In genomic region chr11:69280994-69281393, GRCh38 we compare ENCODE assay signal across 10 cellular contexts. TPM values are rescaled to one million over a fixed set of nuclear protein-coding genes. Genes with fewer than 3 reads are reported as not detected.
DNase-seq lines count a peak whose midpoint lies in the region; ATAC-seq, FAIRE-seq and TF ChIP-seq lines count a peak whose summit lies in the region.
"Had no signal": no experiment of that assay in that cellular context is flagged by ENCODE, and none has a peak within 500 bp of the region (broad histone marks: within the 10 kb centered on the region; RNA-seq: fewer than 3 reads in every experiment).

No MANE protein-coding gene starts in this region.

- DNase-seq in HT1080 (ENCODE audit: low read depth) (peak; percentile 77), K562 (ENCODE audit: extremely low read depth in 1 of 4, low spot score in 3 of 4) (no peak), iris pigment epithelial cell (ENCODE audit: low read depth) (peak; percentile 72), type B pancreatic cell (ENCODE audit: extremely low spot score, unreplicated experiment) (no peak), HuH-7 (ENCODE audit: low spot score) (no peak)
- DNase-seq in activated T-cell treated with anti-CD3 and anti-CD28 coated beads, Interleukin-2, amount 50 U/mL, for 4 hours = no peak
- DNase-seq in activated CD4-positive, alpha-beta T cell treated with anti-CD3 and anti-CD28 coated beads, Interleukin-2, amount 10 ng/mL, durations not matched to agents 7 days and 5 days = no peak
- DNase-seq: activated CD4-positive, alpha-beta T cell treated with anti-CD3 and anti-CD28 coated beads, Interleukin-2, amount 50 U/mL, for 48 hours; anterior cingulate cortex had no signal

- no peak for TF ChIP-seq CTCF in K562 (IDR thresholded peaks at IDR 0.05 in 2 of 3, conservative IDR thresholded peaks at IDR 0.05 in 1 of 3; ENCODE audit: insufficient read depth in 2 of 3, low read depth in 1 of 3, low read length in 3 of 3)
- TF ChIP-seq CTCF in type B pancreatic cell (conservative IDR thresholded peaks at IDR 0.05) = no peak

- H2AFZ ChIP-seq in K562 (ENCODE audit: low read depth, low read length) = no peak overlapping the region

- peak overlapping the region; percentile 75 for H3K27ac Mint-ChIP-seq in type B pancreatic cell
- no peak overlapping the region for H3K27ac Mint-ChIP-seq in activated CD4-positive, alpha-beta T cell treated with anti-CD3 and anti-CD28 coated beads, Interleukin-2, amount 10 ng/mL, durations not matched to agents 7 days and 5 days

- no peak overlapping the region for H3K4me3 Mint-ChIP-seq in type B pancreatic cell
- H3K4me3 Mint-ChIP-seq in activated T-cell treated with anti-CD3 and anti-CD28 coated beads, Interleukin-2, amount 50 U/mL, for 4 hours = no peak overlapping the region
- no peak overlapping the region for H3K4me3 Mint-ChIP-seq in activated CD4-positive, alpha-beta T cell treated with anti-CD3 and anti-CD28 coated beads, Interleukin-2, amount 10 ng/mL, durations not matched to agents 7 days and 5 days

- no peak overlapping the region for H3K27ac ChIP-seq in K562 (ENCODE audit: extremely low read depth, low read depth, low read length)

- no peaks in the 10 kb centered on the region; the same call in 1 of the 2 replicates for H3K9me3 ChIP-seq in K562 (replicated peaks; ENCODE audit: control insufficient read depth, insufficient read depth, low read depth, low read length)

- no peak overlapping the region for H3K4me2 ChIP-seq in K562 (ENCODE audit: insufficient read depth, low read length)

- POLR2A ChIA-PET in K562 (lab: Yijun Ruan, JAX) = no interaction called here
- POLR2A ChIA-PET in activated CD4-positive, alpha-beta T cell treated with anti-CD3 and anti-CD28 coated beads, Interleukin-2, amount 10 ng/mL, durations not matched to agents 7 days and 5 days (lab: Charles Lee) = no interaction called here

- CTCF ChIA-PET in K562 (lab: Yijun Ruan, JAX; ENCODE audit: low intra/inter-chr PET ratio) = no interaction called here
- CTCF ChIA-PET in activated CD4-positive, alpha-beta T cell treated with anti-CD3 and anti-CD28 coated beads, Interleukin-2, amount 10 ng/mL, durations not matched to agents 7 days and 5 days (lab: Charles Lee) = interaction anchor here (1.2 to 1.3 kb wide), 2 partner anchors 12 to 17 kb away, joined by 3 to 4 read pairs; no protein-coding TSS in a partner anchor

- no peak for TF ChIP-seq RAD21 in K562 (CRISPR knock-in tag; conservative IDR thresholded peaks at IDR 0.05 in 1 of 2, IDR thresholded peaks at IDR 0.05 in 1 of 2)

- no peak for TF ChIP-seq EP300 in K562 (IDR thresholded peaks at IDR 0.05; ENCODE audit: low read length)

- peaks cover 3% of the 10 kb centered on the region; the same call in 1 of the 2 replicates for H4K20me1 ChIP-seq in K562 (replicated peaks; ENCODE audit: control insufficient read depth, insufficient read depth, low read length)

- H3K36me3 Mint-ChIP-seq in type B pancreatic cell = no peaks in the 10 kb centered on the region
- no peaks in the 10 kb centered on the region for H3K36me3 Mint-ChIP-seq in activated T-cell treated with anti-CD3 and anti-CD28 coated beads, Interleukin-2, amount 50 U/mL, for 4 hours (ENCODE audit: insufficient read depth)
- H3K36me3 Mint-ChIP-seq in activated CD4-positive, alpha-beta T cell treated with anti-CD3 and anti-CD28 coated beads, Interleukin-2, amount 10 ng/mL, durations not matched to agents 7 days and 5 days (ENCODE audit: low read depth) = no peaks in the 10 kb centered on the region

- no peaks in the 10 kb centered on the region for H3K9me3 Mint-ChIP-seq in type B pancreatic cell
- no peaks in the 10 kb centered on the region for H3K9me3 Mint-ChIP-seq in activated T-cell treated with anti-CD3 and anti-CD28 coated beads, Interleukin-2, amount 50 U/mL, for 4 hours
- no peaks in the 10 kb centered on the region for H3K9me3 Mint-ChIP-seq in activated CD4-positive, alpha-beta T cell treated with anti-CD3 and anti-CD28 coated beads, Interleukin-2, amount 10 ng/mL, durations not matched to agents 7 days and 5 days

- H3K27me3 Mint-ChIP-seq in type B pancreatic cell = no peaks in the 10 kb centered on the region
- peaks cover 2% of the 10 kb centered on the region for H3K27me3 Mint-ChIP-seq in activated T-cell treated with anti-CD3 and anti-CD28 coated beads, Interleukin-2, amount 50 U/mL, for 4 hours (ENCODE audit: low read depth)
- H3K27me3 Mint-ChIP-seq in activated CD4-positive, alpha-beta T cell treated with anti-CD3 and anti-CD28 coated beads, Interleukin-2, amount 10 ng/mL, durations not matched to agents 7 days and 5 days = no peaks in the 10 kb centered on the region

- 0% methylated on average over 6 of the region's 6 CpGs for WGBS in K562 (ENCODE audit: insufficient coverage, low coverage, missing lambda C conversion rate)

- no peaks in the 10 kb centered on the region for H3K9me1 ChIP-seq in K562 (ENCODE audit: control insufficient read depth, insufficient read depth, low read length)

- H3K9ac ChIP-seq in K562 (ENCODE audit: insufficient read depth in 1 of 2, low read depth in 2 of 2, low read length in 2 of 2) = no peak overlapping the region

- peaks cover 11% of the 10 kb centered on the region for H3K4me1 Mint-ChIP-seq in type B pancreatic cell (ENCODE audit: unreplicated experiment)
- no peaks in the 10 kb centered on the region for H3K4me1 Mint-ChIP-seq in activated T-cell treated with anti-CD3 and anti-CD28 coated beads, Interleukin-2, amount 50 U/mL, for 4 hours (ENCODE audit: low read depth)
- H3K4me1 Mint-ChIP-seq in activated CD4-positive, alpha-beta T cell treated with anti-CD3 and anti-CD28 coated beads, Interleukin-2, amount 10 ng/mL, durations not matched to agents 7 days and 5 days = no peaks in the 10 kb centered on the region

- in situ Hi-C loops in K562 (cut with MboI) = no loop called here

- no TSS peak for BruUV-seq in K562 (replicated peaks; lab: Mats Ljungman, UMichigan)

- no peak overlapping the region for H3K4me3 ChIP-seq in K562

- H3K27me3 ChIP-seq in K562 (ENCODE audit: control insufficient read depth in 2 of 2, insufficient read depth in 2 of 2, low read length in 2 of 2) = peaks cover 10 to 67% of the 10 kb centered on the region in 2 experiments; a peak in 4 of 5 replicates

- ATAC-seq in K562 = no peak
- ATAC-seq in GM18519 (IDR thresholded peaks at IDR 0.05; ENCODE audit: low FRiP score, unreplicated experiment) = no peak
- no peak for ATAC-seq in activated T-cell treated with anti-CD3 and anti-CD28 coated beads, Interleukin-2, amount 50 U/mL, for 4 hours

- TF ChIP-seq POLR2A in K562 (conservative IDR thresholded peaks at IDR 0.05) = no peak

- intact Hi-C loops in K562 (cut with micrococcal nuclease) = no loop called here

- FAIRE-seq in K562 (lab: Jason Lieb, UNC) = no peak

- H3K4me1 ChIP-seq in K562 (replicated peaks in 1 of 2; ENCODE audit: control insufficient read depth in 2 of 2, insufficient read depth in 2 of 2, low read length in 2 of 2) = no peaks in the 10 kb centered on the region

- H3K79me2 ChIP-seq in K562 (ENCODE audit: control insufficient read depth, insufficient read depth, low read length) = no peaks in the 10 kb centered on the region

- no peaks in the 10 kb centered on the region for H3K36me3 ChIP-seq in K562 (ENCODE audit: control insufficient read depth, insufficient read depth, low read length)

TF ChIP-seq in K562, 482 proteins besides CTCF, POLR2A, EP300 and RAD21:
- peak; percentile 65 for TF ChIP-seq HMBOX1 (IDR thresholded peaks at IDR 0.05)
- TF ChIP-seq IRF1 (CRISPR knock-in tag; IDR thresholded peaks at IDR 0.05; ENCODE audit: borderline replicate concordance) = no peak
TF ChIP-seq in K562: peak in this region for 1.

RNA-seq across cellular contexts. Expression of gene MYEOV, which starts 13.0 kb away (rescaled TPM):
- 0.73 and 1.1 TPM in 2 replicates for total RNA-seq in HT1080 (2014; rRNA removed; shearing (Covaris generic))
- polyA plus RNA-seq in HT1080 (2015; cell fraction: cytosol; rRNA removed) = 4.6 and 9.6 TPM in 2 replicates
- 17.8 and 20.1 TPM in 2 replicates for polyA plus RNA-seq in HT1080 (2015; cell fraction: nucleus; rRNA removed)
- total RNA-seq in K562 (2011; cell fraction: chromatin; rRNA removed; ENCODE audit: low replicate concordance) = 153 and 334 TPM in 2 replicates
- 281 and 292 TPM in 2 replicates for total RNA-seq in K562 (2011; cell fraction: nucleolus; rRNA removed)
- total RNA-seq in K562 (2011; cell fraction: nucleoplasm; rRNA removed) = 180 and 211 TPM in 2 replicates
- total RNA-seq in K562 (2014; rRNA removed) = 29.5 and 33.6 TPM in 2 replicates
- 29.7 and 32.2 TPM in 2 replicates for total RNA-seq in K562 (2014; rRNA removed; fragmentation: Illumina TruSeq; extraction: Trizol)
- total RNA-seq in K562 (2015; rRNA removed; fragmentation: Illumina TruSeq; extraction: Trizol) = 26.1 and 28.1 TPM in 2 replicates
- total RNA-seq in K562 (2021) = 77.7 and 92.3 TPM in 2 replicates
- 133 TPM in 2 replicates for polyA plus RNA-seq in K562 (2011; rRNA removed)
- polyA plus RNA-seq in K562 (2011; cell fraction: cytosol; rRNA removed) = 96.6 and 154 TPM in 2 replicates
- polyA plus RNA-seq in K562 (2011; cell fraction: nucleus; rRNA removed) = 301 and 457 TPM in 2 replicates
- polyA plus RNA-seq in K562 (2012) = 69.0 and 89.1 TPM in 2 replicates
- 68.2 and 86.9 TPM in 2 replicates for polyA plus RNA-seq in K562 (2014; fragmentation: Illumina TruSeq; extraction: Trizol)
- polyA plus RNA-seq in K562 (2014; fragmentation: Nextera tagmentation; extraction: Ambion mirVana) = 10 to 100 TPM; 10.2 to 11.5 TPM
- 80.9 and 87.6 TPM in 2 replicates for polyA plus RNA-seq in K562 (2014; rRNA removed)
- polyA minus RNA-seq in K562 (2011; rRNA and poly(A)+ RNA removed) = 48.1 and 73.1 TPM in 2 replicates
- 38.3 and 45.9 TPM in 2 replicates for polyA minus RNA-seq in K562 (2011; cell fraction: cytosol; rRNA and poly(A)+ RNA removed)
- polyA minus RNA-seq in K562 (2011; cell fraction: nucleus; rRNA and poly(A)+ RNA removed) = 87.9 and 158 TPM in 2 replicates
- total RNA-seq in type B pancreatic cell (ENCODE audit: low replicate concordance) = 4.1 and 4.3 TPM in 2 replicates
- total RNA-seq in activated T-cell treated with anti-CD3 and anti-CD28 coated beads, Interleukin-2, amount 50 U/mL, for 4 hours = under 1 TPM in 2 of 3 donors, not detected in 1; 0.10 to 0.50 TPM
- total RNA-seq in activated CD4-positive, alpha-beta T cell treated with anti-CD3 and anti-CD28 coated beads, Interleukin-2, amount 10 ng/mL, durations not matched to agents 7 days and 5 days = not detected

Comparison
In these comparisons a context has a peak if more than half of its experiments do, and no peak if none do; other contexts are left out.
1. DNase-seq: peak in HT1080 (single experiment) and iris pigment epithelial cell (single experiment); none in K562 (0 of 4), type B pancreatic cell (single experiment), activated T-cell treated with anti-CD3 and anti-CD28 coated beads, Interleukin-2, amount 50 U/mL, for 4 hours (single experiment), HuH-7 (single experiment) and activated CD4-positive, alpha-beta T cell treated with anti-CD3 and anti-CD28 coated beads, Interleukin-2, amount 10 ng/mL, durations not matched to agents 7 days and 5 days (single experiment).